Comparison of ENCODE assay signal across 1 cellular context in the genomic region with DNA sequence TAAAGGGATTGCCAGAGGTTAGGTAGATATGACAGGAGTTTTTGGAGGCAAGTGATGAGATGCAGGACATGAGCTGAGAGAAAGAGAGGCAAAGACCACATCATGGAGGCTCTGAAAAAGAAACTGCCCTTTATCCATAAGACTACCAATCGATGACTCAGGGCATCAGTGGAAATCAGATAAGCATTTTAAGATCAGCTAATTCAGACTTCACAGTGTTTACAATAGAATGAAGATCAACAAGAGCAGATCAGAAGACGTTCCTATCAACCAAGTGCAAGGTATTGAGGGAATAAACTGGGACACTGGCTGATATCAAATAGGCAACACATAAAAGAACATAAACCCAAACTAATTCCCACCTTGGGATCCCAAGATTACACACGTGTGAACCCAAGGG.
TF ChIP-seq lines count a peak whose summit lies in the region.

No MANE protein-coding gene starts in this region.

TF ChIP-seq in GM23338, 12 proteins besides CTCF, POLR2A, EP300 and RAD21:
- TF ChIP-seq, protein P1, sequence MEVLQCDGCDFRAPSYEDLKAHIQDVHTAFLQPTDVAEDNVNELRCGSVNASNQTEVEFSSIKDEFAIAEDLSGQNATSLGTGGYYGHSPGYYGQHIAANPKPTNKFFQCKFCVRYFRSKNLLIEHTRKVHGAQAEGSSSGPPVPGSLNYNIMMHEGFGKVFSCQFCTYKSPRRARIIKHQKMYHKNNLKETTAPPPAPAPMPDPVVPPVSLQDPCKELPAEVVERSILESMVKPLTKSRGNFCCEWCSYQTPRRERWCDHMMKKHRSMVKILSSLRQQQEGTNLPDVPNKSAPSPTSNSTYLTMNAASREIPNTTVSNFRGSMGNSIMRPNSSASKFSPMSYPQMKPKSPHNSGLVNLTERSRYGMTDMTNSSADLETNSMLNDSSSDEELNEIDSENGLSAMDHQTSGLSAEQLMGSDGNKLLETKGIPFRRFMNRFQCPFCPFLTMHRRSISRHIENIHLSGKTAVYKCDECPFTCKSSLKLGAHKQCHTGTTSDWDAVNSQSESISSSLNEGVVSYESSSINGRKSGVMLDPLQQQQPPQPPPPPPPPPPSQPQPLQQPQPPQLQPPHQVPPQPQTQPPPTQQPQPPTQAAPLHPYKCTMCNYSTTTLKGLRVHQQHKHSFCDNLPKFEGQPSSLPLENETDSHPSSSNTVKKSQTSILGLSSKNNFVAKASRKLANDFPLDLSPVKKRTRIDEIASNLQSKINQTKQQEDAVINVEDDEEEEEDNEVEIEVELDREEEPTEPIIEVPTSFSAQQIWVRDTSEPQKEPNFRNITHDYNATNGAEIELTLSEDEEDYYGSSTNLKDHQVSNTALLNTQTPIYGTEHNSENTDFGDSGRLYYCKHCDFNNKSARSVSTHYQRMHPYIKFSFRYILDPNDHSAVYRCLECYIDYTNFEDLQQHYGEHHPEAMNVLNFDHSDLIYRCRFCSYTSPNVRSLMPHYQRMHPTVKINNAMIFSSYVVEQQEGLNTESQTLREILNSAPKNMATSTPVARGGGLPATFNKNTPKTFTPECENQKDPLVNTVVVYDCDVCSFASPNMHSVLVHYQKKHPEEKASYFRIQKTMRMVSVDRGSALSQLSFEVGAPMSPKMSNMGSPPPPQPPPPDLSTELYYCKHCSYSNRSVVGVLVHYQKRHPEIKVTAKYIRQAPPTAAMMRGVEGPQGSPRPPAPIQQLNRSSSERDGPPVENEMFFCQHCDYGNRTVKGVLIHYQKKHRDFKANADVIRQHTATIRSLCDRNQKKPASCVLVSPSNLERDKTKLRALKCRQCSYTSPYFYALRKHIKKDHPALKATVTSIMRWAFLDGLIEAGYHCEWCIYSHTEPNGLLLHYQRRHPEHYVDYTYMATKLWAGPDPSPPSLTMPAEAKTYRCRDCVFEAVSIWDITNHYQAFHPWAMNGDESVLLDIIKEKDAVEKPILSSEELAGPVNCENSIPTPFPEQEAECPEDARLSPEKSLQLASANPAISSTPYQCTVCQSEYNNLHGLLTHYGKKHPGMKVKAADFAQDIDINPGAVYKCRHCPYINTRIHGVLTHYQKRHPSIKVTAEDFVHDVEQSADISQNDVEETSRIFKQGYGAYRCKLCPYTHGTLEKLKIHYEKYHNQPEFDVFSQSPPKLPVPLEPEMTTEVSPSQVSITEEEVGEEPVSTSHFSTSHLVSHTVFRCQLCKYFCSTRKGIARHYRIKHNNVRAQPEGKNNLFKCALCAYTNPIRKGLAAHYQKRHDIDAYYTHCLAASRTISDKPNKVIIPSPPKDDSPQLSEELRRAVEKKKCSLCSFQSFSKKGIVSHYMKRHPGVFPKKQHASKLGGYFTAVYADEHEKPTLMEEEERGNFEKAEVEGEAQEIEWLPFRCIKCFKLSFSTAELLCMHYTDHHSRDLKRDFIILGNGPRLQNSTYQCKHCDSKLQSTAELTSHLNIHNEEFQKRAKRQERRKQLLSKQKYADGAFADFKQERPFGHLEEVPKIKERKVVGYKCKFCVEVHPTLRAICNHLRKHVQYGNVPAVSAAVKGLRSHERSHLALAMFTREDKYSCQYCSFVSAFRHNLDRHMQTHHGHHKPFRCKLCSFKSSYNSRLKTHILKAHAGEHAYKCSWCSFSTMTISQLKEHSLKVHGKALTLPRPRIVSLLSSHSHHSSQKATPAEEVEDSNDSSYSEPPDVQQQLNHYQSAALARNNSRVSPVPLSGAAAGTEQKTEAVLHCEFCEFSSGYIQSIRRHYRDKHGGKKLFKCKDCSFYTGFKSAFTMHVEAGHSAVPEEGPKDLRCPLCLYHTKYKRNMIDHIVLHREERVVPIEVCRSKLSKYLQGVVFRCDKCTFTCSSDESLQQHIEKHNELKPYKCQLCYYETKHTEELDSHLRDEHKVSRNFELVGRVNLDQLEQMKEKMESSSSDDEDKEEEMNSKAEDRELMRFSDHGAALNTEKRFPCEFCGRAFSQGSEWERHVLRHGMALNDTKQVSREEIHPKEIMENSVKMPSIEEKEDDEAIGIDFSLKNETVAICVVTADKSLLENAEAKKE (CRISPR knock-in tag; IDR thresholded peaks at IDR 0.05) = no peak
- TF ChIP-seq EZH2phosphoT487 (IDR thresholded peaks at IDR 0.05; ENCODE audit: unreplicated experiment) (no peak), ZNF114 (CRISPR knock-in tag; IDR thresholded peaks at IDR 0.05) (no peak)
TF ChIP-seq in GM23338: peak in this region for 0.
